23 cellular contexts compared by ENCODE assay signal in genomic region chr16:69863882-69864281, GRCh38.
"Had no signal": no experiment of that assay in that cellular context is flagged by ENCODE, and none has a peak within 500 bp of the region (broad histone marks: within the 10 kb centered on the region; RNA-seq: fewer than 3 reads in every experiment).

No MANE protein-coding gene starts in this region.

- H3K4me3 Mint-ChIP-seq: activated CD8-positive, alpha-beta T cell treated with anti-CD3 and anti-CD28 coated beads for 36 hours; activated naive CD8-positive, alpha-beta T cell treated with anti-CD3 and anti-CD28 coated beads, Interleukin-2, amount 50 U/mL, for 24 hours; activated T-helper 1 cell treated with anti-CD3 and anti-CD28 coated beads, Interleukin-12 subunit alpha, Interleukin-12 subunit beta, Interleukin-2, Interleukin-4 antibody, amounts not matched to agents 30 ng/mL and 10 ng/mL and 1 ng/mL, durations not matched to agents 14 hours and 24 hours and 36 hours; T-helper 1 cell treated with Interleukin-12 subunit alpha and Interleukin-12 subunit beta and Interleukin-4 antibody, amounts not matched to agents 30 μg/mL and 1 μg/mL, for 36 hours had no signal

- H3K27ac Mint-ChIP-seq: activated CD8-positive, alpha-beta T cell treated with anti-CD3 and anti-CD28 coated beads for 36 hours; activated naive CD4-positive, alpha-beta T cell treated with anti-CD3 and anti-CD28 coated beads, Interleukin-2, amount 50 U/mL, for 72 hours; activated naive CD8-positive, alpha-beta T cell treated with anti-CD3 and anti-CD28 coated beads, Interleukin-2, amount 50 U/mL, for 24 hours; activated T-helper 1 cell treated with anti-CD3 and anti-CD28 coated beads, Interleukin-12 subunit alpha, Interleukin-12 subunit beta, Interleukin-2, Interleukin-4 antibody, amounts not matched to agents 30 ng/mL and 10 ng/mL and 1 ng/mL, durations not matched to agents 14 hours and 24 hours and 36 hours; T-helper 1 cell treated with Interleukin-12 subunit alpha and Interleukin-12 subunit beta and Interleukin-4 antibody, amounts not matched to agents 30 μg/mL and 1 μg/mL, for 36 hours had no signal

- H3K36me3 Mint-ChIP-seq: activated naive CD4-positive, alpha-beta T cell treated with anti-CD3 and anti-CD28 coated beads, Interleukin-2, amount 50 U/mL, for 72 hours had no signal

- ATAC-seq: activated CD4-positive, CD25-positive, alpha-beta regulatory T cell treated with anti-CD3 and anti-CD28 coated beads, Interleukin-2, amount 50 U/mL, for 24 hours; activated CD8-positive, alpha-beta T cell treated with anti-CD3 and anti-CD28 coated beads for 36 hours; activated naive CD4-positive, alpha-beta T cell treated with anti-CD3 and anti-CD28 coated beads, Interleukin-2, amount 50 U/mL, for 72 hours; activated naive CD8-positive, alpha-beta T cell treated with anti-CD3 and anti-CD28 coated beads, Interleukin-2, amount 50 U/mL, for 24 hours had no signal

- H3K27me3 Mint-ChIP-seq: activated CD8-positive, alpha-beta T cell treated with anti-CD3 and anti-CD28 coated beads for 36 hours; activated naive CD8-positive, alpha-beta T cell treated with anti-CD3 and anti-CD28 coated beads, Interleukin-2, amount 50 U/mL, for 24 hours had no signal

- H3K9me3 Mint-ChIP-seq: activated CD8-positive, alpha-beta T cell treated with anti-CD3 and anti-CD28 coated beads for 36 hours; activated naive CD4-positive, alpha-beta T cell treated with anti-CD3 and anti-CD28 coated beads, Interleukin-2, amount 50 U/mL, for 72 hours; activated naive CD8-positive, alpha-beta T cell treated with anti-CD3 and anti-CD28 coated beads, Interleukin-2, amount 50 U/mL, for 24 hours; activated T-helper 1 cell treated with anti-CD3 and anti-CD28 coated beads, Interleukin-12 subunit alpha, Interleukin-12 subunit beta, Interleukin-2, Interleukin-4 antibody, amounts not matched to agents 30 ng/mL and 10 ng/mL and 1 ng/mL, durations not matched to agents 14 hours and 24 hours and 36 hours; T-helper 1 cell treated with Interleukin-12 subunit alpha and Interleukin-12 subunit beta and Interleukin-4 antibody, amounts not matched to agents 30 μg/mL and 1 μg/mL, for 36 hours had no signal

- DNase-seq: activated CD4-positive, alpha-beta T cell treated with anti-CD3 and anti-CD28 coated beads for 4 hours; activated CD8-positive, alpha-beta memory T cell treated with anti-CD3 and anti-CD28 coated beads, Interleukin-2, amount 50 U/mL, for 48 hours; activated CD8-positive, alpha-beta T cell treated with anti-CD3 and anti-CD28 coated beads for 36 hours; activated effector memory CD4-positive, alpha-beta T cell treated with anti-CD3 and anti-CD28 coated beads, Interleukin-2, amount 50 U/mL, for 16 hours; activated naive CD4-positive, alpha-beta T cell treated with Interleukin-2 at 50 U/mL for 16 hours; activated naive CD8-positive, alpha-beta T cell treated with anti-CD3 and anti-CD28 coated beads, Interleukin-2, amount 50 U/mL, for 24 hours; activated T-cell treated with anti-CD3 and anti-CD28 coated beads, Interleukin-2, amount 50 U/mL, for 1 hour; amniotic stem cell; brain microvascular endothelial cell; cerebellar nuclear complex; MG63; NCI-H1105; NCI-H1436; NCI-H1694 treated with DMSO at 0.1 percent for 48 hours; NCI-H2029 treated with DMSO at 0.1 percent for 48 hours; NCI-H446; NCI-H69; PC-9; SHP77 treated with DMSO at 0.1 percent for 48 hours had no signal
